ENCODE assay signal across 8 cellular contexts in the genomic region with DNA sequence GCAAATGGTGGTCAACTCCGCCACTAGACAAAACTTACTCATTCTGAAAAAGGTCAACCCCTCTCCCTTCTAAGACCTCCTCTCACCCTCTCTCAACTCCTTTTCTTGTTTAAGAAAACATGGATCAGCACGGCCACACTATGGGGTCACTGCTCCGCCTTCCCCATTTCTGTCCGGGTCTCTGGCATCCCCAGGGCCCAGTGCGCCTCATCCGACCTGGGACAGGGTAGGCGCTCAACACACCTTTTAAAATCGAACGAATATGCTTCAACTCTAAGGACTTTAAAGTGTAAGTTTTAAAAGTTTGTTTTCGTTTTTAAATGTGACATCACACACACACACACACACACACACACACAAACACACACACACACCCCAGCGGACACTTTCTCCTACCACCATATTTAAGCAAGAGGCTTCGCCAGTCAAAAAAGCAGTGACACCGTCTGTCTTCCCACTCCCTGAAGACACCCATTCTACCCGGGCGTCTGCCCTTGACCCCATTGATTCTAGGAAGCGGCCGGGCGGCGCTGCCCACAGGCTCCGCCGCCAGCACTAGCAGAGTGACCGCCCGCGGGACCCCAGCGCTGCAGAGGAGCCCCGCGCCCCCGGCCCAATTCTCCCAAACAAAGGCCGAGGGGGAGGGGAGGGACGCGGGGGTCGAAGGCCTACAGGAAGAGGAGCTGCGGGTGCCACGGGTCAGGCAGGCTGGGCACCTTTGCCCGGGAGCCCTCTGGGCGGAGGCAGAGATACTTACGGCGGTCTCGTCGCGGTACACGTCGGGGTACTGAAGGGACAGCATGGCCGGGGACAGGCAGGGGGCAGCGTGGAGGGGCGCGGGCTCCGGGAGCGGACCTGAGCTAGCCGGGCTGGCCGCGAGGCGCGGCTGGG. TPM values are rescaled to one million over a fixed set of nuclear protein-coding genes. Genes with fewer than 3 reads are reported as not detected.
DNase-seq lines count a peak whose midpoint lies in the region; ATAC-seq and TF ChIP-seq lines count a peak whose summit lies in the region.

No MANE protein-coding gene starts in this region.

- peak overlapping the region; percentile 97 for H3K4me3 ChIP-seq in psoas muscle

- TF ChIP-seq CTCF in psoas muscle (IDR thresholded peaks at IDR 0.05): no peak

- intact Hi-C loops in Right ventricle myocardium superior (cut with DNase I): loop anchor here (2.0 kb wide), 1 partner anchor 316 kb away; no protein-coding TSS in a partner anchor
- intact Hi-C loops in psoas muscle (cut with DNase I): loop anchor here (2.0 to 5.0 kb wide), 4 partner anchors 84 to 316 kb away; a partner anchor contains a TSS

- ATAC-seq in GM18519 (IDR thresholded peaks at IDR 0.05; ENCODE audit: low FRiP score, unreplicated experiment): peak; percentile 4
- peak; percentile 35 for ATAC-seq in HG03066 (IDR thresholded peaks at IDR 0.05; ENCODE audit: low read depth, unreplicated experiment)
- ATAC-seq in Right ventricle myocardium superior (ENCODE audit: poor library complexity): peak; percentile 23
- ATAC-seq in psoas muscle: peak; percentile 32 to 62 (median 49)

- 3 to 5% (median 5%) methylated on average over 47 to 54 of the region's 54 CpGs for WGBS in psoas muscle, 3 donors

- no peaks in the 10 kb centered on the region for H3K9me3 ChIP-seq in psoas muscle

- peak overlapping the region; percentile 95 for H3K27ac ChIP-seq in psoas muscle

- no peaks in the 10 kb centered on the region for H3K27me3 ChIP-seq in psoas muscle (ENCODE audit: insufficient read depth in 3 of 3, low read length in 2 of 3)

- DNase-seq in AG08396 (ENCODE audit: low spot score) (peak; percentile 47), NCI-H526 (lab: John Stamatoyannopoulos, UW) (peak; percentile 39 to 74), Right ventricle myocardium superior (no peak), psoas muscle (no peak), NCI-H1048 (lab: John Stamatoyannopoulos, UW) (no peak)
- peak; percentile 22 for DNase-seq in activated naive CD4-positive, alpha-beta T cell treated with anti-CD3 and anti-CD28 coated beads, Interleukin-2, amount 50 U/mL, for 16 hours

- H3K4me1 ChIP-seq in psoas muscle: peaks cover 46% of the 10 kb centered on the region

- peaks cover 0 to 3% of the 10 kb centered on the region in 2 donors for H3K36me3 ChIP-seq in psoas muscle (ENCODE audit: insufficient read depth in 1 of 2, low read depth in 1 of 2)

RNA-seq across cellular contexts. Expression of gene PREP, which starts 0.5 kb away (rescaled TPM):
- total RNA-seq in Right ventricle myocardium superior (23.0 TPM), psoas muscle (10 to 100 TPM; 44.7 to 67.0 (median 55.0) TPM)
- polyA plus RNA-seq in psoas muscle: 10 to 100 TPM; 31.4 to 66.8 (median 45.7) TPM

Comparison
In these comparisons a context has a peak if more than half of its experiments do, and no peak if none do; other contexts are left out.
1. DNase-seq: peak in AG08396 (single experiment), NCI-H526 (2 of 2) and activated naive CD4-positive, alpha-beta T cell treated with anti-CD3 and anti-CD28 coated beads, Interleukin-2, amount 50 U/mL, for 16 hours (single experiment); none in Right ventricle myocardium superior (single experiment), psoas muscle (0 of 2) and NCI-H1048 (single experiment).
2. Peak in every context shown above with its lines, with median percentiles within 50 percentile points of each other: ATAC-seq.